ENCODE assay signal across 25 cellular contexts in genomic region chr13:100660761-100661160, GRCh38. TPM values are rescaled to one million over a fixed set of nuclear protein-coding genes. Genes with fewer than 3 reads are reported as not detected.
A peak's percentile ranks its signal among the peaks of the same experiment; 100 is the strongest.
DNase-seq lines count a peak whose midpoint lies in the region; FAIRE-seq and TF ChIP-seq lines count a peak whose summit lies in the region.
"Had no signal": no experiment of that assay in that cellular context is flagged by ENCODE, and none has a peak within 500 bp of the region (broad histone marks: within the 10 kb centered on the region; RNA-seq: fewer than 3 reads in every experiment).

No MANE protein-coding gene starts in this region.

- no peak overlapping the region for H2BK5ac ChIP-seq in trophoblast cell (ENCODE audit: low read depth, low read length, poor library complexity)

- TF ChIP-seq CTCF in dorsolateral prefrontal cortex (IDR thresholded peaks at IDR 0.05 in 54 of 56, conservative IDR thresholded peaks at IDR 0.05 in 2 of 56; ENCODE audit: low read depth in 1 of 56, partially characterized antibody in 56 of 56) (no peak), tibial nerve (IDR thresholded peaks at IDR 0.05) (no peak)

- no peak overlapping the region for H3K9ac ChIP-seq in trophoblast cell (ENCODE audit: low read length)
- H3K9ac ChIP-seq: BLaER1 treated with 17β-estradiol and CSF1 and Interleukin-3, amounts not matched to agents 10 nM and 100 nM; GM23248 had no signal

- no peaks in the 10 kb centered on the region for H3K9me3 ChIP-seq in trophoblast cell (ENCODE audit: insufficient read depth, low read depth, low read length)
- H3K9me3 ChIP-seq in tibial nerve: no peaks in the 10 kb centered on the region
- H3K9me3 ChIP-seq: A549; BE2C; BLaER1 treated with 17β-estradiol and CSF1 and Interleukin-3, amounts not matched to agents 10 nM and 100 nM had no signal

- H3K4me2 ChIP-seq in trophoblast cell (ENCODE audit: low read length): no peak overlapping the region
- H3K4me2 ChIP-seq: A549; BLaER1 treated with 17β-estradiol and CSF1 and Interleukin-3, amounts not matched to agents 10 nM and 100 nM had no signal

- no peak overlapping the region for H2BK12ac ChIP-seq in trophoblast cell (ENCODE audit: low read length)

- no peak overlapping the region for H2AK5ac ChIP-seq in trophoblast cell (ENCODE audit: low read length)

- no peak overlapping the region for H3K18ac ChIP-seq in trophoblast cell (ENCODE audit: low read length)

- no peak overlapping the region for H3K14ac ChIP-seq in trophoblast cell (ENCODE audit: low read length)

- no peak overlapping the region for H3K4ac ChIP-seq in trophoblast cell (ENCODE audit: low read depth, low read length)

- no peaks in the 10 kb centered on the region for H3K79me2 ChIP-seq in trophoblast cell (ENCODE audit: control insufficient read depth, insufficient read depth, low read length, poor library complexity)

- H2AFZ ChIP-seq in trophoblast cell (ENCODE audit: insufficient read depth, low read length, poor library complexity): no peak overlapping the region
- H2AFZ ChIP-seq: GM23248 had no signal

- no CpG with 5 or more reads among the region's 8 CpGs for WGBS in trophoblast cell (ENCODE audit: extremely low coverage, insufficient coverage, insufficient read length)
- 82 to 86% methylated on average over 8 of the region's 8 CpGs for WGBS in tibial nerve, 2 donors

- H3K27ac ChIP-seq in angular gyrus (ENCODE audit: low read depth, low read length) (peak overlapping the region; percentile 74), dorsolateral prefrontal cortex (peak overlapping the region in 57 of 59 donors; percentile 58 to 100 (median 96)), trophoblast cell (ENCODE audit: low read depth, low read length) (peak overlapping the region; percentile 3), tibial nerve (no peak overlapping the region)
- H3K27ac ChIP-seq: A549; BLaER1 treated with 17β-estradiol and CSF1 and Interleukin-3, amounts not matched to agents 10 nM and 100 nM; GM23248 had no signal

- FAIRE-seq in RCC 7860 (lab: Jason Lieb, UNC): no peak
- FAIRE-seq: A549, D721Med, GM12878, GM19239, H1 had no signal

- no peak for TF ChIP-seq POLR2A in tibial nerve (IDR thresholded peaks at IDR 0.05)

- H3K23ac ChIP-seq in trophoblast cell (ENCODE audit: low read length): no peak overlapping the region

- DNase-seq in dorsolateral prefrontal cortex (no peak), trophoblast cell (peak; percentile 52 to 70), tibial nerve (ENCODE audit: low spot score in 2 of 2) (no peak), RKO (ENCODE audit: low spot score) (no peak), RCC 7860 (ENCODE audit: low spot score) (no peak)
- DNase-seq: 8988T; ACHN; AML-193; BE2C; CD4-positive, alpha-beta T cell; CD8-positive, alpha-beta memory T cell; DMS 273 treated with DMSO at 0.1 percent for 48 hours; DMS79; EL; GDM1; GM23248; H7; HCEC 1CT had no signal

- no peak overlapping the region for H2BK120ac ChIP-seq in trophoblast cell (ENCODE audit: insufficient read depth, low read length, poor library complexity)

- H3K4me3 ChIP-seq in dorsolateral prefrontal cortex: no peak overlapping the region
- H3K4me3 ChIP-seq in trophoblast cell (ENCODE audit: low read depth, low read length): no peak overlapping the region
- no peak overlapping the region for H3K4me3 ChIP-seq in tibial nerve
- H3K4me3 ChIP-seq: A549; BLaER1 treated with 17β-estradiol and CSF1 and Interleukin-3, amounts not matched to agents 10 nM and 100 nM; GM12878; GM23248 had no signal

- H3K27me3 ChIP-seq in dorsolateral prefrontal cortex (no peaks in the 10 kb centered on the region), trophoblast cell (ENCODE audit: insufficient read depth, low read length) (no peaks in the 10 kb centered on the region), tibial nerve (no peaks in the 10 kb centered on the region)
- H3K27me3 ChIP-seq: BE2C; BLaER1 treated with 17β-estradiol and CSF1 and Interleukin-3, amounts not matched to agents 10 nM and 100 nM had no signal

- H3K4me1 ChIP-seq in trophoblast cell (ENCODE audit: control insufficient read depth in 1 of 2, insufficient read depth in 2 of 2, low read length in 2 of 2): peaks cover 0 to 2% of the 10 kb centered on the region in 2 experiments
- H3K4me1 ChIP-seq in tibial nerve: peaks cover 0 to 9% (median 4%) of the 10 kb centered on the region in 4 donors
- H3K4me1 ChIP-seq: A549, BE2C had no signal

- peaks cover 33 to 52% of the 10 kb centered on the region in 2 experiments for H3K36me3 ChIP-seq in trophoblast cell (ENCODE audit: control insufficient read depth in 1 of 2, insufficient read depth in 2 of 2, low read length in 2 of 2)
- peaks cover 0 to 76% (median 0%) of the 10 kb centered on the region in 3 donors for H3K36me3 ChIP-seq in tibial nerve

- no peak overlapping the region for H4K91ac ChIP-seq in trophoblast cell (ENCODE audit: low read depth, low read length)

- intact Hi-C loops in dorsolateral prefrontal cortex (cut with DNase I): no loop called here

- H3K79me1 ChIP-seq in trophoblast cell (ENCODE audit: low read length): no peaks in the 10 kb centered on the region

- TF ChIP-seq EP300 in tibial nerve (IDR thresholded peaks at IDR 0.05): no peak

- no peak overlapping the region for H4K12ac ChIP-seq in trophoblast cell (ENCODE audit: low read depth, low read length)

- H4K8ac ChIP-seq in trophoblast cell (ENCODE audit: low read depth, low read length): no peak overlapping the region

RNA-seq across cellular contexts. Expression of gene TMTC4, which starts 13.8 kb away (rescaled TPM):
- total RNA-seq in dorsolateral prefrontal cortex (100 to 1,000 TPM in 4 of 120 experiments, 10 to 100 TPM in 116; 15.7 to 223 (median 42.8) TPM), tibial nerve (10 to 100 TPM; 12.5 to 28.5 (median 14.8) TPM)
- 19.7 and 21.4 TPM in 2 replicates for polyA plus RNA-seq in trophoblast cell (2013)

Comparison
In these comparisons a context has a peak if more than half of its experiments do, and no peak if none do; other contexts are left out.
1. H3K27ac ChIP-seq: peak in angular gyrus (single experiment), dorsolateral prefrontal cortex (57 of 59) and trophoblast cell (single experiment); none in tibial nerve (0 of 4).
2. DNase-seq: peak in trophoblast cell (2 of 2); none in dorsolateral prefrontal cortex (0 of 10), tibial nerve (0 of 2), RKO (single experiment) and RCC 7860 (single experiment).